8 cellular contexts compared by ENCODE assay signal in the genomic region with DNA sequence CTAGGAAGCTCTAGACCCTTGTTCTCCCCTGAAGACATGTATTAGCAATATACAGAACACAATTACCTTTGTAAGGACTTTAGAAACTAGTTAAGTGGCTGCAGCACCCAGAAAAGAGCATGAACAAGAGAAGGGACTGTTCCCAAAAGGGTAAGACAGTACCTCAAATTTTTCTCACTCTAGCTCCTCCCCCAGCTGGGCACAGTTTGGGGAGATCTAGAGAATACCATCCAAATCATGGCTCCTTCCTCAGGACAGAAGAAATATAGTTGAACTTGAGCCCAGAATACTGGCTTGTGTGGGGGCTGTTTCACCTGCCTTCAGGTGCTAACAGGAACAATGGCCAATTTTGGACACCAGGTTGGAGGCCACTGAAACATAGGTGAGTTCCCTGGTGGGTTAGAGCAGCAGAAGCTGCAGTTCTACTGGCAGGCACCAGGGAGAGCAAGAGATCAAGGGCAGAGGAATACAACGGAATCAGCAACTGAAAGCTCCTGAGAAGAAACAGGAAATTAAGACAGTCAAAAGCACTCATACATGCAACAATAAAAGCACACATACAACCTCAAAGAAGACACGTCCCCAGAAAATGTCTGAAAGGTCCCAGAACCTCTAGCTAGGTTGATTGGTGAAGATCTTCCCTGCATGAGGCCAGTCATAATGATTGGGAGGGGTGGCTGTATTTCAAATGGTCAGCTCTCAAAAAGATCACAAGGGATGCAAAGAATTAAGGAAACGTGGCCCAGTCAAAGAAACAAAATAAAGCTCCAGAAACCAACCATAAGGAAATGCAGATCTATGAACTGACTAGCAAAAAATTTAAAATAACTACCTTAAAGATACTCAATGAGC.
DNase-seq lines count a peak whose midpoint lies in the region; ATAC-seq, FAIRE-seq and TF ChIP-seq lines count a peak whose summit lies in the region.

No MANE protein-coding gene starts in this region.

- ATAC-seq in HG02759 (IDR thresholded peaks at IDR 0.05; ENCODE audit: unreplicated experiment), result peak; percentile 94
- ATAC-seq in stimulated activated naive CD8-positive, alpha-beta T cell treated with anti-CD3 and anti-CD28 coated beads, Interleukin-15, Interleukin-2, amounts not matched to agents 100 U/mL and 50 U/mL, for 24 hours, result peak; percentile 98

- DNase-seq in ACHN (peak; percentile 60), GM12891 (ENCODE audit: insufficient read length, low spot score) (peak; percentile 33), NCI-H2029 (lab: John Stamatoyannopoulos, UW) (peak; percentile 39), dermis blood vessel endothelial cell (peak; percentile 74), midbrain (lab: John Stamatoyannopoulos, UW) (peak; percentile 5)
- DNase-seq in activated CD4-positive, alpha-beta T cell treated with anti-CD3 and anti-CD28 coated beads for 4 hours, result peak; percentile 48 to 53
- DNase-seq in stimulated activated naive CD8-positive, alpha-beta T cell treated with anti-CD3 and anti-CD28 coated beads, Interleukin-15, Interleukin-2, amounts not matched to agents 100 U/mL and 50 U/mL, for 24 hours, result peak; percentile 58

- TF ChIP-seq POLR2A in GM12891 (IDR thresholded peaks at IDR 0.05; ENCODE audit: low read depth, low read length), result no peak

- no peak for FAIRE-seq in GM12891 (lab: Jason Lieb, UNC)

- in situ Hi-C loops in ACHN (cut with HindIII; ENCODE audit: low pct_ligation_motif_present, low pct_unique_long_range_greater_than_20kb, low sequenced_read_pairs), result no loop called here

TF ChIP-seq in GM12891, 5 proteins besides CTCF, POLR2A, EP300 and RAD21:
- TF ChIP-seq PAX5 (IDR thresholded peaks at IDR 0.05; ENCODE audit: insufficient read depth, low read length, severe bottlenecking) (no peak), SPI1 (IDR thresholded peaks at IDR 0.05; ENCODE audit: low read depth, low read length) (no peak), POU2F2 (IDR thresholded peaks at IDR 0.05; ENCODE audit: low read depth, low read length) (no peak), POLR2AphosphoS5 (IDR thresholded peaks at IDR 0.05; ENCODE audit: low read depth, low read length) (no peak), TAF1 (IDR thresholded peaks at IDR 0.05; ENCODE audit: low read depth, low read length) (no peak)
TF ChIP-seq in GM12891: peak in this region for 0.

Comparison
In these comparisons a context has a peak if more than half of its experiments do, and no peak if none do; other contexts are left out.
1. Peak in every context shown above with its lines: DNase-seq and ATAC-seq.
2. DNase-seq: peak in every context shown above with its lines; median percentile 74 in dermis blood vessel endothelial cell; 60 in ACHN; 58 in stimulated activated naive CD8-positive, alpha-beta T cell treated with anti-CD3 and anti-CD28 coated beads, Interleukin-15, Interleukin-2, amounts not matched to agents 100 U/mL and 50 U/mL, for 24 hours; 50 in activated CD4-positive, alpha-beta T cell treated with anti-CD3 and anti-CD28 coated beads for 4 hours; 39 in NCI-H2029; 33 in GM12891; 5 in midbrain.